1 cellular context compared by ENCODE assay signal in the genomic region with DNA sequence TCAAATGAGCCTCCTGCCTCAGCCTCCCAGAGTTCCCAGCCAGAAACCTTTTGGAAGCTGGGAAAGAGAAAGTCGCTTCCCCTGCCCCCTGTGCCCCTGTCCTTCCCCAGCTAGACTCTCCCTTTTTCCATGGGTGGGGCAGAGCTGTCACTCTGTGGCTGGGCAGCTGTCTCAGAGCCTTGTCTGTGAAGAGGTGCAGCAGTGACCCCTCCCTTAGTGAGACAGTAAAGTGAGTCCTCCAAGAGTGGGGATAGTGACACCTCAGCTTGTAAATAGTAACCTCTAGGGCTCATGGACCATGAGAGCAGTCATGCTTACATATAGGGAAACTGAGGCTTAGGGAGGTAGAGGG.
A peak's percentile ranks its signal among the peaks of the same experiment; 100 is the strongest.
TF ChIP-seq lines count a peak whose summit lies in the region.

No MANE protein-coding gene starts in this region.

TF ChIP-seq in K562, 482 proteins besides CTCF, POLR2A, EP300 and RAD21:
- TF ChIP-seq, protein P1, sequence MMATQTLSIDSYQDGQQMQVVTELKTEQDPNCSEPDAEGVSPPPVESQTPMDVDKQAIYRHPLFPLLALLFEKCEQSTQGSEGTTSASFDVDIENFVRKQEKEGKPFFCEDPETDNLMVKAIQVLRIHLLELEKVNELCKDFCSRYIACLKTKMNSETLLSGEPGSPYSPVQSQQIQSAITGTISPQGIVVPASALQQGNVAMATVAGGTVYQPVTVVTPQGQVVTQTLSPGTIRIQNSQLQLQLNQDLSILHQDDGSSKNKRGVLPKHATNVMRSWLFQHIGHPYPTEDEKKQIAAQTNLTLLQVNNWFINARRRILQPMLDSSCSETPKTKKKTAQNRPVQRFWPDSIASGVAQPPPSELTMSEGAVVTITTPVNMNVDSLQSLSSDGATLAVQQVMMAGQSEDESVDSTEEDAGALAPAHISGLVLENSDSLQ (IDR thresholded peaks at IDR 0.05): peak; percentile 34; the same call in 1 of the 2 replicates
- TF ChIP-seq, protein P2, sequence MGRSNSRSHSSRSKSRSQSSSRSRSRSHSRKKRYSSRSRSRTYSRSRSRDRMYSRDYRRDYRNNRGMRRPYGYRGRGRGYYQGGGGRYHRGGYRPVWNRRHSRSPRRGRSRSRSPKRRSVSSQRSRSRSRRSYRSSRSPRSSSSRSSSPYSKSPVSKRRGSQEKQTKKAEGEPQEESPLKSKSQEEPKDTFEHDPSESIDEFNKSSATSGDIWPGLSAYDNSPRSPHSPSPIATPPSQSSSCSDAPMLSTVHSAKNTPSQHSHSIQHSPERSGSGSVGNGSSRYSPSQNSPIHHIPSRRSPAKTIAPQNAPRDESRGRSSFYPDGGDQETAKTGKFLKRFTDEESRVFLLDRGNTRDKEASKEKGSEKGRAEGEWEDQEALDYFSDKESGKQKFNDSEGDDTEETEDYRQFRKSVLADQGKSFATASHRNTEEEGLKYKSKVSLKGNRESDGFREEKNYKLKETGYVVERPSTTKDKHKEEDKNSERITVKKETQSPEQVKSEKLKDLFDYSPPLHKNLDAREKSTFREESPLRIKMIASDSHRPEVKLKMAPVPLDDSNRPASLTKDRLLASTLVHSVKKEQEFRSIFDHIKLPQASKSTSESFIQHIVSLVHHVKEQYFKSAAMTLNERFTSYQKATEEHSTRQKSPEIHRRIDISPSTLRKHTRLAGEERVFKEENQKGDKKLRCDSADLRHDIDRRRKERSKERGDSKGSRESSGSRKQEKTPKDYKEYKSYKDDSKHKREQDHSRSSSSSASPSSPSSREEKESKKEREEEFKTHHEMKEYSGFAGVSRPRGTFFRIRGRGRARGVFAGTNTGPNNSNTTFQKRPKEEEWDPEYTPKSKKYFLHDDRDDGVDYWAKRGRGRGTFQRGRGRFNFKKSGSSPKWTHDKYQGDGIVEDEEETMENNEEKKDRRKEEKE (IDR thresholded peaks at IDR 0.05; ENCODE audit: borderline replicate concordance in 1 of 2, control insufficient read depth in 1 of 2, low read depth in 2 of 2, low read length in 1 of 2): no peak
TF ChIP-seq in K562: peak in this region for 1.
